In genomic region chr2:122652670-122653069, GRCh38 we compare ENCODE assay signal across 26 cellular contexts.
"Had no signal": no experiment of that assay in that cellular context is flagged by ENCODE, and none has a peak within 500 bp of the region (broad histone marks: within the 10 kb centered on the region; RNA-seq: fewer than 3 reads in every experiment).

No MANE protein-coding gene starts in this region.

- H3K36me3 ChIP-seq: colonic mucosa, heart right ventricle, sigmoid colon, thoracic aorta had no signal

- H3K27ac Mint-ChIP-seq: activated CD4-positive, alpha-beta T cell treated with anti-CD3 and anti-CD28 coated beads for 36 hours; activated CD8-positive, alpha-beta memory T cell treated with anti-CD3 and anti-CD28 coated beads, Interleukin-2, amount 10 ng/mL, durations not matched to agents 7 days and 5 days; activated CD8-positive, alpha-beta T cell treated with anti-CD3 and anti-CD28 coated beads, Interleukin-2, amount 10 ng/mL, durations not matched to agents 7 days and 5 days; activated naive CD4-positive, alpha-beta T cell treated with anti-CD3 and anti-CD28 coated beads, Interleukin-2, amount 50 U/mL, for 24 hours; activated T-helper 2 cell treated with anti-CD3 and anti-CD28 coated beads, Interferon-gamma antibody, Interleukin-2, Interleukin-4, amounts not matched to agents 10 μg/mL and 5 μg/mL and 100 μg/mL, durations not matched to agents 14 hours and 24 hours and 36 hours; effector memory CD8-positive, alpha-beta T cell; natural killer cell treated with Interleukin-12 subunit alpha and Interleukin-12 subunit beta and Interleukin-15 and Interleukin-18, amount 100 ng/mL, for 72 hours; stimulated activated effector memory CD8-positive, alpha-beta T cell treated with anti-CD3 and anti-CD28 coated beads, Interleukin-12 subunit alpha, Interleukin-12 subunit beta, amount 100 ng/mL, for 72 hours; stimulated activated naive CD8-positive, alpha-beta T cell treated with anti-CD3 and anti-CD28 coated beads, Interleukin-15, Interleukin-2, amounts not matched to agents 100 ng/mL and 50 ng/mL, for 24 hours had no signal

- H3K27me3 ChIP-seq: colonic mucosa, heart right ventricle, sigmoid colon had no signal

- H3K27me3 Mint-ChIP-seq: activated CD4-positive, alpha-beta T cell treated with anti-CD3 and anti-CD28 coated beads for 36 hours; activated CD8-positive, alpha-beta memory T cell treated with anti-CD3 and anti-CD28 coated beads, Interleukin-2, amount 10 ng/mL, durations not matched to agents 7 days and 5 days; activated naive CD4-positive, alpha-beta T cell treated with anti-CD3 and anti-CD28 coated beads, Interleukin-2, amount 50 U/mL, for 24 hours; effector memory CD8-positive, alpha-beta T cell; natural killer cell treated with Interleukin-12 subunit alpha and Interleukin-12 subunit beta and Interleukin-15 and Interleukin-18, amount 100 ng/mL, for 72 hours; stimulated activated naive CD8-positive, alpha-beta T cell treated with anti-CD3 and anti-CD28 coated beads, Interleukin-15, Interleukin-2, amounts not matched to agents 100 ng/mL and 50 ng/mL, for 24 hours had no signal

- DNase-seq: activated CD4-positive, alpha-beta T cell treated with anti-CD3 and anti-CD28 coated beads for 36 hours; activated CD4-positive, CD25-positive, alpha-beta regulatory T cell; activated CD8-positive, alpha-beta memory T cell treated with anti-CD3 and anti-CD28 coated beads, Interleukin-2, amount 10 ng/mL, durations not matched to agents 7 days and 5 days; activated CD8-positive, alpha-beta T cell treated with anti-CD3 and anti-CD28 coated beads, Interleukin-2, amount 10 ng/mL, durations not matched to agents 7 days and 5 days; activated T-cell treated with anti-CD3 and anti-CD28 coated beads, Interleukin-2, amount 50 U/mL, for 48 hours; anterior cingulate cortex; colonic mucosa; effector memory CD8-positive, alpha-beta T cell; erythroblast; foreskin melanocyte; heart right ventricle; mucosa of descending colon; retina; sigmoid colon; small intestine; stimulated activated CD4-positive, alpha-beta T cell treated with anti-CD3 and anti-CD28 coated beads, Interleukin-4, amount 100 ng/mL, for 24 hours; trophoblast cell had no signal

- H3K27ac ChIP-seq: colonic mucosa, heart right ventricle, sigmoid colon, thoracic aorta had no signal

- H3K4me3 ChIP-seq: colonic mucosa, heart right ventricle, lung, mucosa of descending colon, sigmoid colon, thoracic aorta had no signal

- ATAC-seq: activated CD4-positive, alpha-beta T cell treated with anti-CD3 and anti-CD28 coated beads for 36 hours; activated CD8-positive, alpha-beta memory T cell treated with anti-CD3 and anti-CD28 coated beads, Interleukin-2, amount 10 ng/mL, durations not matched to agents 7 days and 5 days; activated CD8-positive, alpha-beta T cell treated with anti-CD3 and anti-CD28 coated beads, Interleukin-2, amount 10 ng/mL, durations not matched to agents 7 days and 5 days; effector memory CD8-positive, alpha-beta T cell; heart right ventricle; mucosa of descending colon; natural killer cell treated with Interleukin-12 subunit alpha and Interleukin-12 subunit beta and Interleukin-15 and Interleukin-18, amount 100 ng/mL, for 72 hours; stimulated activated effector memory CD8-positive, alpha-beta T cell treated with anti-CD3 and anti-CD28 coated beads, Interleukin-12 subunit alpha, Interleukin-12 subunit beta, amount 100 ng/mL, for 72 hours had no signal

- H3K4me3 Mint-ChIP-seq: activated CD4-positive, alpha-beta T cell treated with anti-CD3 and anti-CD28 coated beads for 36 hours; activated CD8-positive, alpha-beta memory T cell treated with anti-CD3 and anti-CD28 coated beads, Interleukin-2, amount 10 ng/mL, durations not matched to agents 7 days and 5 days; activated CD8-positive, alpha-beta T cell treated with anti-CD3 and anti-CD28 coated beads, Interleukin-2, amount 10 ng/mL, durations not matched to agents 7 days and 5 days; activated naive CD4-positive, alpha-beta T cell treated with anti-CD3 and anti-CD28 coated beads, Interleukin-2, amount 50 U/mL, for 24 hours; effector memory CD8-positive, alpha-beta T cell; natural killer cell treated with Interleukin-12 subunit alpha and Interleukin-12 subunit beta and Interleukin-15 and Interleukin-18, amount 100 ng/mL, for 72 hours; stimulated activated effector memory CD8-positive, alpha-beta T cell treated with anti-CD3 and anti-CD28 coated beads, Interleukin-12 subunit alpha, Interleukin-12 subunit beta, amount 100 ng/mL, for 72 hours; stimulated activated naive CD8-positive, alpha-beta T cell treated with anti-CD3 and anti-CD28 coated beads, Interleukin-15, Interleukin-2, amounts not matched to agents 100 ng/mL and 50 ng/mL, for 24 hours had no signal

- H3K36me3 Mint-ChIP-seq: activated CD8-positive, alpha-beta memory T cell treated with anti-CD3 and anti-CD28 coated beads, Interleukin-2, amount 10 ng/mL, durations not matched to agents 7 days and 5 days; activated naive CD4-positive, alpha-beta T cell treated with anti-CD3 and anti-CD28 coated beads, Interleukin-2, amount 50 U/mL, for 24 hours; stimulated activated effector memory CD8-positive, alpha-beta T cell treated with anti-CD3 and anti-CD28 coated beads, Interleukin-12 subunit alpha, Interleukin-12 subunit beta, amount 100 ng/mL, for 72 hours had no signal

- H3K4me1 ChIP-seq: colonic mucosa, heart right ventricle, sigmoid colon had no signal

- H3K9me3 Mint-ChIP-seq: activated naive CD4-positive, alpha-beta T cell treated with anti-CD3 and anti-CD28 coated beads, Interleukin-2, amount 50 U/mL, for 24 hours; activated T-helper 2 cell treated with anti-CD3 and anti-CD28 coated beads, Interferon-gamma antibody, Interleukin-2, Interleukin-4, amounts not matched to agents 10 μg/mL and 5 μg/mL and 100 μg/mL, durations not matched to agents 14 hours and 24 hours and 36 hours had no signal

- H3K9me3 ChIP-seq: colonic mucosa, heart right ventricle, mucosa of descending colon, sigmoid colon, thoracic aorta had no signal

- H3K4me1 Mint-ChIP-seq: activated CD4-positive, alpha-beta T cell treated with anti-CD3 and anti-CD28 coated beads for 36 hours; activated CD8-positive, alpha-beta memory T cell treated with anti-CD3 and anti-CD28 coated beads, Interleukin-2, amount 10 ng/mL, durations not matched to agents 7 days and 5 days; activated naive CD4-positive, alpha-beta T cell treated with anti-CD3 and anti-CD28 coated beads, Interleukin-2, amount 50 U/mL, for 24 hours; stimulated activated effector memory CD8-positive, alpha-beta T cell treated with anti-CD3 and anti-CD28 coated beads, Interleukin-12 subunit alpha, Interleukin-12 subunit beta, amount 100 ng/mL, for 72 hours had no signal

- FAIRE-seq: bronchial epithelial cell, small intestine, urothelium cell line had no signal
